Comparison of ENCODE assay signal across 12 cellular contexts in genomic region chr5:142057697-142058056, GRCh38.
"Had no signal": no experiment of that assay in that cellular context is flagged by ENCODE, and none has a peak within 500 bp of the region (broad histone marks: within the 10 kb centered on the region; RNA-seq: fewer than 3 reads in every experiment).

No MANE protein-coding gene starts in this region.

- H3K4me3 ChIP-seq: coronary artery, right lobe of liver, upper lobe of left lung had no signal

- H3K4me1 ChIP-seq: right lobe of liver had no signal

- DNase-seq: activated CD4-positive, alpha-beta T cell treated with anti-CD3 and anti-CD28 coated beads for 1 hour; activated gamma-delta T cell; activated T-cell treated with anti-CD3 and anti-CD28 coated beads, Interleukin-2, amount 50 U/mL, for 48 hours; effector memory CD4-positive, alpha-beta T cell; erythroblast; naive thymus-derived CD8-positive, alpha-beta T cell; right lobe of liver; stimulated activated CD4-positive, alpha-beta T cell treated with anti-CD3 and anti-CD28 coated beads, Interleukin-2, amount 100 ng/mL, for 24 hours; stimulated activated naive B cell treated with anti-CD40 and anti-IgM and Interleukin-4, amounts not matched to agents 10 μg/mL and 1 μg/mL and 100 μg/mL, for 72 hours; upper lobe of left lung had no signal

- H3K9me3 ChIP-seq: neutrophil, right lobe of liver, upper lobe of left lung had no signal

- H3K36me3 ChIP-seq: neutrophil, right lobe of liver, upper lobe of left lung had no signal

- H3K27me3 ChIP-seq: neutrophil, right lobe of liver, upper lobe of left lung had no signal

- ATAC-seq: naive thymus-derived CD8-positive, alpha-beta T cell; right lobe of liver; stimulated activated naive B cell treated with anti-CD40 and anti-IgM and Interleukin-4, amounts not matched to agents 10 μg/mL and 1 μg/mL and 100 μg/mL, for 72 hours had no signal

- H3K27ac ChIP-seq: coronary artery, neutrophil, right lobe of liver, upper lobe of left lung had no signal
